ENCODE assay signal across 1 cellular context in the genomic region with DNA sequence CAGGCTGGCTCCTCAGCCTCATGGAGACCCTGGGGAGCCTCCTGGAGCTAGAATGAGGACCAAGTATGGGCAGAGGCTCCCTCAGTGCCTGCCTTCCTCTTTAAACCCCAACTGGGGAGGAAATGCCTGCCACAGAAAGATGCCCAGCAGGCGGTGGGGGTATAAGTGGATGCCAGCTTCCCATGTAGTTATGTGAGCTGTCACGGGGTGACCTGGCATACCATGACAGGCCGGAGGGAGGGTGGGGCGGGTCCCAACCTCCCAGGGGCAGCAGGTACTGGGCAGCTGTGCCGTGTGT.
TF ChIP-seq lines count a peak whose summit lies in the region.

No MANE protein-coding gene starts in this region.

TF ChIP-seq in H1, 55 proteins besides CTCF, POLR2A, EP300 and RAD21:
- no peak for TF ChIP-seq RXRA (IDR thresholded peaks at IDR 0.05; ENCODE audit: insufficient read depth, low read depth, low read length)
- TF ChIP-seq HDAC6 (IDR thresholded peaks at IDR 0.05; ENCODE audit: low read depth, low read length) = no peak
- no peak for TF ChIP-seq CBX8 (IDR thresholded peaks at IDR 0.05; ENCODE audit: borderline replicate concordance, low read depth, low read length)
- TF ChIP-seq RBBP5 (IDR thresholded peaks at IDR 0.05; ENCODE audit: borderline replicate concordance, low read depth, low read length) = no peak
- no peak for TF ChIP-seq TAF7 (optimal IDR thresholded peaks at IDR 0.05; ENCODE audit: borderline replicate concordance, low read depth, low read length)
- no peak for TF ChIP-seq SIRT6 (IDR thresholded peaks at IDR 0.05; ENCODE audit: low read length)
- TF ChIP-seq YY1 (IDR thresholded peaks at IDR 0.05; ENCODE audit: low read depth, low read length) = no peak
- no peak for TF ChIP-seq SIN3A (conservative IDR thresholded peaks at IDR 0.05 in 1 of 2, IDR thresholded peaks at IDR 0.05 in 1 of 2; ENCODE audit: low read depth in 1 of 2, low read length in 2 of 2)
- no peak for TF ChIP-seq EZH2 (IDR thresholded peaks at IDR 0.05; ENCODE audit: low read depth, low read length, severe bottlenecking)
- no peak for TF ChIP-seq KDM1A (IDR thresholded peaks at IDR 0.05; ENCODE audit: borderline replicate concordance, low read length)
- no peak for TF ChIP-seq GABPA (IDR thresholded peaks at IDR 0.05; ENCODE audit: borderline replicate concordance, insufficient read depth, low read length)
- TF ChIP-seq GTF2F1 (IDR thresholded peaks at IDR 0.05; ENCODE audit: borderline replicate concordance, low read depth, low read length) = no peak
